ENCODE assay signal across 9 cellular contexts in the genomic region with DNA sequence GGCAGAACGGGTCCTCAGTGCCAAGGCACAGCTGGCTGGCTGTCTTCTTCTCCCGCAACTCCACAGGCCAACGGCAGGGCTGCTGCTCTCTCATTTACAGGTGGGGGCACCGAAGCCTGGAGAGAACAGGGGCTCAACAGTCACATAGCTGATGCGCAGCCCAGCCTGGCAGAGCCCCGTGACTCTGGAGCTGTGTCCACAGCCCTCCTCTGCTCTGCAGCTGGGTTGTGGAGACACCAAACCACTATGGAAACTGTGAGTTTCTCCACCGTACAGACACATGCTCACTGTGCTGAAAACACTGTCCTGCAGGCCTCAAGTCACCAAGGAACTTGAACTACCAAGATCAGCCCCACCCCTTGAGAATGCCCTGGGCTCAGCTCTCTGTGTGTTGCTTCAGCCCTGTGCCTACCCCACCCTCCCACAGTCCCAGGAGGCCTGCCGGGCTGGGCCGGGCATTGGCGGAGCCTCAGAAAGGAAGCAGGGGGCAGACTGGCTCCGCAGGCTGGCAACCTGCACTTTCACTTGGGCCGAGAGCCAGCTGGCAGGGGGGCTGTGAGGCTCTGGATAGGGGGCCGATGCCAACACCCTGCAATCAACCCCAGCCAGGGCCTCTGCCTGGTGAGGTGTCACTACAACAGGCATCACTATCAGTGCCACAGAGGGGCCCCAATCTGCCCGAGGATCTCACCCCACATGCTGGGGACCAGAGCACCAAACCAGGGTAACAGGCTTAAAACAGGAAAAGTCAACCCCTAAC.
DNase-seq lines count a peak whose midpoint lies in the region; ATAC-seq and TF ChIP-seq lines count a peak whose summit lies in the region.
"Had no signal": no experiment of that assay in that cellular context is flagged by ENCODE, and none has a peak within 500 bp of the region (broad histone marks: within the 10 kb centered on the region; RNA-seq: fewer than 3 reads in every experiment).

No MANE protein-coding gene starts in this region.

- H3K36me3 Mint-ChIP-seq in CD4-positive, alpha-beta T cell (ENCODE audit: low read depth): peaks cover 34% of the 10 kb centered on the region
- no peaks in the 10 kb centered on the region for H3K36me3 Mint-ChIP-seq in chondrocyte (ENCODE audit: low read depth)

- WGBS in upper lobe of left lung, 2 donors: 33 to 35% methylated on average over 3 to 14 of the region's 14 CpGs

- peak in 4 of 10 experiments; percentile 6 to 38 (median 14) for DNase-seq in CD4-positive, alpha-beta T cell
- DNase-seq in NCI-H345 treated with DMSO at 0.1 percent for 48 hours (lab: John Stamatoyannopoulos, UW; ENCODE audit: unreplicated experiment) (peak; percentile 43), chondrocyte (ENCODE audit: low spot score) (no peak), midbrain (lab: John Stamatoyannopoulos, UW) (peak; percentile 78), upper lobe of left lung (peak; percentile 73 to 89), KG1 (lab: John Stamatoyannopoulos, UW) (no peak), cortex of kidney (lab: John Stamatoyannopoulos, UW) (no peak)

- H3K4me1 Mint-ChIP-seq in CD4-positive, alpha-beta T cell (ENCODE audit: low read depth): peaks cover 66% of the 10 kb centered on the region
- H3K4me1 Mint-ChIP-seq in chondrocyte (ENCODE audit: low read depth): peaks cover 81% of the 10 kb centered on the region

- H3K36me3 ChIP-seq in upper lobe of left lung: no peaks in the 10 kb centered on the region

- no peak for TF ChIP-seq POLR2A in upper lobe of left lung (IDR thresholded peaks at IDR 0.05)

- peak overlapping the region; percentile 63 for H3K27ac Mint-ChIP-seq in CD4-positive, alpha-beta T cell
- peak overlapping the region; percentile 82 for H3K27ac Mint-ChIP-seq in chondrocyte (ENCODE audit: unreplicated experiment)

- no peak for TF ChIP-seq EP300 in upper lobe of left lung (IDR thresholded peaks at IDR 0.05)

- peaks cover 40 to 60% (median 48%) of the 10 kb centered on the region in 4 donors for H3K4me1 ChIP-seq in upper lobe of left lung

- H3K9me3 Mint-ChIP-seq in CD4-positive, alpha-beta T cell: no peaks in the 10 kb centered on the region
- H3K9me3 Mint-ChIP-seq in chondrocyte (ENCODE audit: low read depth): no peaks in the 10 kb centered on the region

- H3K9me3 ChIP-seq in CD4-positive, alpha-beta T cell (ENCODE audit: control insufficient read depth, low read length): no peaks in the 10 kb centered on the region
- no peaks in the 10 kb centered on the region for H3K9me3 ChIP-seq in upper lobe of left lung

- H3K27ac ChIP-seq in CD4-positive, alpha-beta T cell (ENCODE audit: low read depth, low read length): no peak overlapping the region
- H3K27ac ChIP-seq in upper lobe of left lung: peak overlapping the region; percentile 37 to 66 (median 54)
- H3K27ac ChIP-seq: epithelial cell of prostate had no signal

- intact Hi-C loops in CD4-positive, alpha-beta T cell (cut with DNase I, micrococcal nuclease): no loop called here

- no peaks in the 10 kb centered on the region for H3K27me3 Mint-ChIP-seq in CD4-positive, alpha-beta T cell
- H3K27me3 Mint-ChIP-seq in chondrocyte (ENCODE audit: low read depth): no peaks in the 10 kb centered on the region

- H3K4me3 Mint-ChIP-seq in CD4-positive, alpha-beta T cell: no peak overlapping the region
- peak overlapping the region; percentile 33 for H3K4me3 Mint-ChIP-seq in chondrocyte (ENCODE audit: unreplicated experiment)

- CTCF ChIA-PET in CD4-positive, alpha-beta T cell (lab: Charles Lee): interaction anchor here (1.1 kb wide), 1 partner anchor 29 kb away, joined by 3 read pairs; no protein-coding TSS in a partner anchor

- POLR2A ChIA-PET in CD4-positive, alpha-beta T cell (lab: Charles Lee): no interaction called here

- ATAC-seq in CD4-positive, alpha-beta T cell (ENCODE audit: poor library complexity): peak; percentile 55
- ATAC-seq in GM21447 (IDR thresholded peaks at IDR 0.05; ENCODE audit: unreplicated experiment) (peak; percentile 75), upper lobe of left lung (ENCODE audit: low FRiP score in 2 of 2) (peak; percentile 74 to 82)

- H3K4me3 ChIP-seq in upper lobe of left lung: no peak overlapping the region

- H3K27me3 ChIP-seq in CD4-positive, alpha-beta T cell (ENCODE audit: control insufficient read depth, insufficient read depth, low read length): no peaks in the 10 kb centered on the region
- H3K27me3 ChIP-seq in upper lobe of left lung: no peaks in the 10 kb centered on the region

- no peak for TF ChIP-seq CTCF in CD4-positive, alpha-beta T cell (IDR thresholded peaks at IDR 0.05)
- peak; percentile 54 for TF ChIP-seq CTCF in chondrocyte (IDR thresholded peaks at IDR 0.05)
- peak in 2 of 6 experiments; percentile 23 to 29 for TF ChIP-seq CTCF in upper lobe of left lung (IDR thresholded peaks at IDR 0.05)

Comparison
In these comparisons a context has a peak if more than half of its experiments do, and no peak if none do; other contexts are left out.
1. DNase-seq: peak in NCI-H345 treated with DMSO at 0.1 percent for 48 hours (single experiment), midbrain (single experiment) and upper lobe of left lung (2 of 2); none in chondrocyte (single experiment), KG1 (single experiment) and cortex of kidney (single experiment).
2. Peak in every context shown above with its lines, with median percentiles within 50 percentile points of each other: ATAC-seq.